ENCODE assay signal across 19 cellular contexts in the genomic region with DNA sequence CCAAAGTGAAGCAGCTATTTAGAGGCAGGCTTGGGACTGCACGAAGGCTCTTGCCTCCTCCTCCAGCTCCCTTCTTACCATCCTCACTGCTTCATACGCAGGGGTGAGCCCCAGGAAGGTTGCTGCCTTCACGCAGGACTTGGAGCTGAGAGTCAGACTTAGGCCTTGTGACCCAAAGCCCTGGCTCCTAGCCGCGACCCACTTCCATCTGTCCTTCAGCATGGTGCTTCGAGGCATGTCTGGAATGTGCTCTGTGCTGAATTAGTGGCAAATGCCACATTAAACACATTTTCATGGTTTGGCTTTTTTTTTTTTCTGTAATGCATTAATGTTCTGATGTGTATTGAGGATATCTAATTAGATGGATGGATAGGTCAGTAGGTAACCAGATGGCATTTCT. TPM values are rescaled to one million over a fixed set of nuclear protein-coding genes. Genes with fewer than 3 reads are reported as not detected.
DNase-seq lines count a peak whose midpoint lies in the region; ATAC-seq and TF ChIP-seq lines count a peak whose summit lies in the region.
"Had no signal": no experiment of that assay in that cellular context is flagged by ENCODE, and none has a peak within 500 bp of the region (broad histone marks: within the 10 kb centered on the region; RNA-seq: fewer than 3 reads in every experiment).

No MANE protein-coding gene starts in this region.

- no peak for TF ChIP-seq POLR2A in spleen (IDR thresholded peaks at IDR 0.05)

- H3K4me2 ChIP-seq in SK-N-SH = no peak overlapping the region

- H4K20me1 ChIP-seq in SK-N-SH (ENCODE audit: insufficient read depth) = no peaks in the 10 kb centered on the region

- POLR2A ChIA-PET in SK-N-SH (lab: Yijun Ruan, JAX) = interaction anchor here (0.7 kb wide), 1 partner anchor 125 kb away, joined by 3 read pairs; no protein-coding TSS in a partner anchor

- H2AFZ ChIP-seq in SK-N-SH (ENCODE audit: low read depth) = no peak overlapping the region

- peaks cover 68 to 73% of the 10 kb centered on the region in 2 experiments for H3K36me3 ChIP-seq in SK-N-SH (replicated peaks in 1 of 2; ENCODE audit: control insufficient read depth in 1 of 2, insufficient read depth in 2 of 2, low read length in 1 of 2)
- no peaks in the 10 kb centered on the region for H3K36me3 ChIP-seq in spleen
- H3K36me3 ChIP-seq: colonic mucosa had no signal

- ATAC-seq in HG02642 (IDR thresholded peaks at IDR 0.05; ENCODE audit: poor library complexity, unreplicated experiment) = no peak
- no peak for ATAC-seq in GM21367 (IDR thresholded peaks at IDR 0.05; ENCODE audit: unreplicated experiment)

- H3K79me2 ChIP-seq in SK-N-SH (ENCODE audit: insufficient read depth) = peaks cover 2% of the 10 kb centered on the region; the same call in 1 of the 2 replicates

- TF ChIP-seq EP300 in SK-N-SH (IDR thresholded peaks at IDR 0.05; ENCODE audit: borderline replicate concordance in 1 of 2, low read depth in 1 of 2, low read length in 1 of 2) = peak in 1 of 2 experiments; percentile 72; a peak in 1 of 4 replicates

- CTCF ChIA-PET in SK-N-SH (lab: Yijun Ruan, JAX) = interaction anchor here (0.7 to 2.3 kb wide), 6 partner anchors 11 to 243 kb away, joined by 3 to 11 read pairs (median 6); a partner anchor contains a TSS

- no peaks in the 10 kb centered on the region for H3K27me3 ChIP-seq in SK-N-SH (ENCODE audit: insufficient read depth)
- H3K27me3 ChIP-seq in spleen (replicated peaks in 1 of 7) = no peaks in the 10 kb centered on the region
- H3K27me3 ChIP-seq: body of pancreas, colonic mucosa, thyroid gland had no signal

- peaks cover 23 to 32% of the 10 kb centered on the region in 2 experiments for H3K4me1 ChIP-seq in SK-N-SH (ENCODE audit: control insufficient read depth in 1 of 2, insufficient read depth in 2 of 2, low read depth in 1 of 2, low read length in 1 of 2)
- H3K4me1 ChIP-seq in spleen = peaks cover 0 to 6% (median 0%) of the 10 kb centered on the region in 6 donors
- H3K4me1 ChIP-seq: Caco-2 had no signal

- intact Hi-C loops in spleen (cut with DNase I; ENCODE audit: low total_unique reads) = no loop called here

- 89% methylated on average over 6 of the region's 6 CpGs for WGBS in SK-N-SH (ENCODE audit: low lambda C conversion rate)
- WGBS in spleen, 5 donors = 73 to 86% (median 78%) methylated on average over 6 of the region's 6 CpGs

- TF ChIP-seq RAD21 in SK-N-SH (IDR thresholded peaks at IDR 0.05; ENCODE audit: low read length) = no peak

- H3K4me3 ChIP-seq in SK-N-SH (ENCODE audit: low read depth in 2 of 2, low read length in 1 of 2) (no peak overlapping the region), spleen (no peak overlapping the region)
- H3K4me3 ChIP-seq: body of pancreas, colonic mucosa, thyroid gland had no signal

- H3K9me3 ChIP-seq in SK-N-SH (no peaks in the 10 kb centered on the region), spleen (no peaks in the 10 kb centered on the region)
- H3K9me3 ChIP-seq: body of pancreas, Caco-2, colonic mucosa, thyroid gland had no signal

- peak overlapping the region in 1 of 2 experiments; percentile 48; a peak in 2 of 4 replicates for H3K27ac ChIP-seq in SK-N-SH (ENCODE audit: low read depth in 2 of 2, low read length in 1 of 2)
- no peak overlapping the region for H3K27ac ChIP-seq in spleen
- H3K27ac ChIP-seq: colonic mucosa had no signal

- DNase-seq in GM04503 (ENCODE audit: low read depth) = peak; percentile 23
- no peak for DNase-seq in SK-N-SH
- peak; percentile 68 for DNase-seq in kidney tubule cell (ENCODE audit: low spot score)
- peak; percentile 65 for DNase-seq in spleen
- no peak for DNase-seq in COLO668 (lab: John Stamatoyannopoulos, UW; ENCODE audit: unreplicated experiment)
- no peak for DNase-seq in NCI-H345 treated with DMSO at 0.1 percent for 48 hours (lab: John Stamatoyannopoulos, UW; ENCODE audit: unreplicated experiment)
- DNase-seq: activated CD4-positive, alpha-beta T cell treated with anti-CD3 and anti-CD28 coated beads for 4 hours; body of pancreas; Caco-2; colonic mucosa; naive B cell; NCI-H146; NCI-H2171; NCI-H526 treated with DMSO at 0.1 percent for 48 hours; stimulated activated CD4-positive, alpha-beta T cell treated with anti-CD3 and anti-CD28 coated beads, Interleukin-2, amount 100 ng/mL, for 24 hours; stimulated activated naive CD4-positive, alpha-beta T cell treated with Interleukin-2 at 50 U/mL for 16 hours had no signal

- H3K9me2 ChIP-seq in SK-N-SH = no peaks in the 10 kb centered on the region

- TF ChIP-seq CTCF in SK-N-SH (IDR thresholded peaks at IDR 0.05) = no peak
- no peak for TF ChIP-seq CTCF in spleen (IDR thresholded peaks at IDR 0.05 in 8 of 11, conservative IDR thresholded peaks at IDR 0.05 in 3 of 11)

- H3K9ac ChIP-seq in SK-N-SH = no peak overlapping the region

- H3F3A ChIP-seq in SK-N-SH (replicated peaks; ENCODE audit: insufficient read depth) = peaks cover 13% of the 10 kb centered on the region

TF ChIP-seq in SK-N-SH, 30 proteins besides CTCF, POLR2A, EP300 and RAD21:
- TF ChIP-seq TCF12 (IDR thresholded peaks at IDR 0.05) (0 out of 2 replicates have a peak, but pooled peaks have one; percentile 6), TAF1 (IDR thresholded peaks at IDR 0.05; ENCODE audit: borderline replicate concordance, low read depth, low read length) (no peak), FOSL2 (IDR thresholded peaks at IDR 0.05; ENCODE audit: borderline replicate concordance, low read depth) (no peak), MXI1 (IDR thresholded peaks at IDR 0.05; ENCODE audit: low read depth, low read length) (no peak), FOXJ3 (CRISPR knock-in tag; IDR thresholded peaks at IDR 0.05) (no peak), CHD2 (IDR thresholded peaks at IDR 0.05; ENCODE audit: low read length, partially characterized antibody) (peak; percentile 62), NFIC (IDR thresholded peaks at IDR 0.05; ENCODE audit: borderline replicate concordance) (no peak), RCOR1 (IDR thresholded peaks at IDR 0.05; ENCODE audit: low read length) (peak; percentile 96)

RNA-seq across cellular contexts. Expression of a gene that starts 37.5 kb away (rescaled TPM):
- polyA plus RNA-seq in SK-N-SH (2012; rRNA removed) = 56.6 and 62.3 TPM in 2 replicates
- 69.3 and 89.5 TPM in 2 replicates for polyA plus RNA-seq in SK-N-SH (2012; cell fraction: cytosol; rRNA removed)
- 74.3 and 86.8 TPM in 2 replicates for polyA plus RNA-seq in SK-N-SH (2012; cell fraction: nucleus; rRNA removed)
- total RNA-seq in spleen = 10 to 100 TPM; 24.0 to 54.9 (median 51.0) TPM
- 10 to 100 TPM; 66.7 to 79.4 (median 76.0) TPM for polyA plus RNA-seq in spleen

RNA-seq across cellular contexts. Expression of a gene that starts 37.6 kb away (rescaled TPM):
- 31.4 and 34.2 TPM in 2 replicates for polyA plus RNA-seq in SK-N-SH (2012; rRNA removed)
- 37.5 and 55.5 TPM in 2 replicates for polyA plus RNA-seq in SK-N-SH (2012; cell fraction: cytosol; rRNA removed)
- polyA plus RNA-seq in SK-N-SH (2012; cell fraction: nucleus; rRNA removed) = 54.0 and 69.3 TPM in 2 replicates
- 10 to 100 TPM; 21.5 to 35.8 (median 28.2) TPM for total RNA-seq in spleen
- polyA plus RNA-seq in spleen = 10 to 100 TPM; 18.9 to 24.0 (median 19.1) TPM

Comparison
In these comparisons a context has a peak if more than half of its experiments do, and no peak if none do; other contexts are left out.
1. DNase-seq: peak in GM04503 (single experiment), kidney tubule cell (single experiment) and spleen (single experiment); none in SK-N-SH (single experiment), COLO668 (single experiment) and NCI-H345 treated with DMSO at 0.1 percent for 48 hours (single experiment).